In genomic region chr22:37610153-37610475, GRCh38 we compare ENCODE assay signal across 9 cellular contexts. TPM values are rescaled to one million over a fixed set of nuclear protein-coding genes. Genes with fewer than 3 reads are reported as not detected.
DNase-seq lines count a peak whose midpoint lies in the region; ATAC-seq and TF ChIP-seq lines count a peak whose summit lies in the region.
"Not testable (repeated sequence)": the region's sequence is repeated elsewhere in the genome, so short reads cannot be mapped to it uniquely, and the experiment has no call there.
"Had no signal": no experiment of that assay in that cellular context is flagged by ENCODE, and none has a peak within 500 bp of the region (broad histone marks: within the 10 kb centered on the region; RNA-seq: fewer than 3 reads in every experiment).

No MANE protein-coding gene starts in this region.

- H3K18ac ChIP-seq in IMR-90 (ENCODE audit: low read depth, low read length); neuronal stem cell (ENCODE audit: low read length): not testable (repeated sequence)

- H3K36me3 Mint-ChIP-seq in CD4-positive, CD25-positive, alpha-beta regulatory T cell: not testable (repeated sequence)
- H3K36me3 Mint-ChIP-seq in activated naive CD8-positive, alpha-beta T cell treated with anti-CD3 and anti-CD28 coated beads for 36 hours: peaks cover 13% of the 10 kb centered on the region
- peaks cover 15% of the 10 kb centered on the region for H3K36me3 Mint-ChIP-seq in endodermal cell (ENCODE audit: low read depth)

- H2BK120ac ChIP-seq in IMR-90 (ENCODE audit: low read depth, low read length); neuronal stem cell (ENCODE audit: low read depth, low read length): not testable (repeated sequence)

- H4K91ac ChIP-seq in IMR-90 (ENCODE audit: insufficient read depth, low read depth, low read length); neuronal stem cell (ENCODE audit: low read depth, low read length, poor library complexity): not testable (repeated sequence)

- WGBS in IMR-90 (ENCODE audit: extremely low coverage in 2 of 2, insufficient read length in 1 of 2), 2 experiments: no CpG with 5 or more reads among the region's 3 CpGs
- WGBS in endodermal cell (ENCODE audit: insufficient coverage in 1 of 2, insufficient read length in 1 of 2), 2 experiments: 92 to 100% methylated on average over 1 to 3 of the region's 3 CpGs
- WGBS in neuronal stem cell (ENCODE audit: extremely low coverage in 2 of 2, insufficient read length in 2 of 2, insufficient replicate concordance in 1 of 2), 2 donors: no CpG with 5 or more reads among the region's 3 CpGs
- 81 to 83% methylated on average over 3 of the region's 3 CpGs for WGBS in thyroid gland, 2 donors

- POLR2A ChIA-PET in IMR-90 (lab: Charles Lee; ENCODE audit: unreplicated experiment): interaction anchor here (0.6 kb wide), 2 partner anchors 17 to 50 kb away, joined by 3 to 4 read pairs; no protein-coding TSS in a partner anchor

- H3K23ac ChIP-seq in IMR-90 (ENCODE audit: low read depth, low read length): peak overlapping the region; percentile 94; the same call in 1 of the 2 replicates
- H3K23ac ChIP-seq in neuronal stem cell (ENCODE audit: low read depth, low read length, poor library complexity): not testable (repeated sequence)

- H3K9me1 ChIP-seq in IMR-90 (ENCODE audit: insufficient read depth, low read length): not testable (repeated sequence)

- TF ChIP-seq RAD21 in IMR-90 (IDR thresholded peaks at IDR 0.05; ENCODE audit: low read length): not testable (repeated sequence)

- H3K79me2 ChIP-seq in SU-DHL-6 (ENCODE audit: insufficient read depth, low read length): peaks cover 30% of the 10 kb centered on the region

- peaks cover 20% of the 10 kb centered on the region for H3F3A ChIP-seq in SU-DHL-6 (ENCODE audit: insufficient read depth)

- H3K36me3 ChIP-seq in CD4-positive, CD25-positive, alpha-beta regulatory T cell (ENCODE audit: control insufficient read depth, insufficient read depth, low read length); IMR-90 (ENCODE audit: control insufficient read depth, insufficient read depth, low read length); SU-DHL-6 (ENCODE audit: low read length); kidney epithelial cell (ENCODE audit: control insufficient read depth, insufficient read depth, low read length); thyroid gland: not testable (repeated sequence)
- H3K36me3 ChIP-seq in endodermal cell (ENCODE audit: control insufficient read depth, insufficient read depth, low read length): peaks cover 11% of the 10 kb centered on the region
- peaks cover 2 to 27% of the 10 kb centered on the region in 2 donors for H3K36me3 ChIP-seq in neuronal stem cell (replicated peaks in 1 of 2; ENCODE audit: control insufficient read depth in 2 of 2, insufficient read depth in 2 of 2, low read length in 2 of 2)

- peak overlapping the region; percentile 83; the same call in 1 of the 2 replicates for H3K14ac ChIP-seq in IMR-90 (replicated peaks; ENCODE audit: low read depth, low read length)
- not testable (repeated sequence) for H3K14ac ChIP-seq in neuronal stem cell (ENCODE audit: low read length)

- H2BK15ac ChIP-seq in IMR-90 (ENCODE audit: low read depth, low read length); neuronal stem cell (ENCODE audit: low read length): not testable (repeated sequence)

- not testable (repeated sequence) for H4K5ac ChIP-seq in IMR-90 (ENCODE audit: low read depth, low read length)

- peak overlapping the region; percentile 95 to 99 (median 98) for H3K27ac Mint-ChIP-seq in CD4-positive, CD25-positive, alpha-beta regulatory T cell
- H3K27ac Mint-ChIP-seq in activated naive CD8-positive, alpha-beta T cell treated with anti-CD3 and anti-CD28 coated beads for 36 hours: peak overlapping the region; percentile 90
- peak overlapping the region; percentile 81 for H3K27ac Mint-ChIP-seq in endodermal cell

- not testable (repeated sequence) for BruUV-seq in IMR-90 (replicated peaks; lab: Mats Ljungman, UMichigan)

- peak overlapping the region; percentile 68 for H3K4me3 ChIP-seq in CD4-positive, CD25-positive, alpha-beta regulatory T cell (ENCODE audit: low read depth, low read length)
- H3K4me3 ChIP-seq in IMR-90 (ENCODE audit: insufficient read depth, low read depth, low read length) (peak overlapping the region; percentile 56), SU-DHL-6 (ENCODE audit: insufficient read depth, low read length, poor library complexity, severe bottlenecking) (peak overlapping the region; percentile 88), endodermal cell (ENCODE audit: low read length) (peak overlapping the region; percentile 98), kidney epithelial cell (ENCODE audit: low read depth, low read length) (peak overlapping the region; percentile 90), neuronal stem cell (ENCODE audit: low read length in 2 of 2) (peak overlapping the region in 1 of 2 donors; percentile 86), thyroid gland (replicated peaks in 1 of 3) (peak overlapping the region in 1 of 3 donors; percentile 93)

- peak overlapping the region; percentile 44 to 86; a peak in 2 of 4 replicates for H4K8ac ChIP-seq in IMR-90 (ENCODE audit: low read depth in 2 of 2, low read length in 2 of 2)
- H4K8ac ChIP-seq in neuronal stem cell (ENCODE audit: low read depth, low read length): not testable (repeated sequence)

- in situ Hi-C loops in IMR-90 (cut with MboI; ENCODE audit: low sequenced_read_pairs): not testable (repeated sequence)

- H3K4me2 ChIP-seq in IMR-90 (ENCODE audit: low read depth, low read length): peak overlapping the region; percentile 96
- peak overlapping the region; percentile 88 for H3K4me2 ChIP-seq in SU-DHL-6 (ENCODE audit: low read depth, low read length, poor library complexity, severe bottlenecking)
- H3K4me2 ChIP-seq in neuronal stem cell (ENCODE audit: insufficient read depth, low read length, poor library complexity, severe bottlenecking): not testable (repeated sequence)

- CTCF ChIA-PET in IMR-90 (lab: Yijun Ruan, JAX): not testable (repeated sequence)

- not testable (repeated sequence) for H4K20me1 ChIP-seq in IMR-90 (ENCODE audit: insufficient read depth, low read length); SU-DHL-6 (ENCODE audit: low read depth, low read length)

- not testable (repeated sequence) for TF ChIP-seq POLR2A in IMR-90 (IDR thresholded peaks at IDR 0.05; ENCODE audit: low read depth, low read length); thyroid gland (IDR thresholded peaks at IDR 0.05)

- H3K4me3 Mint-ChIP-seq in CD4-positive, CD25-positive, alpha-beta regulatory T cell: peak overlapping the region; percentile 85 to 98 (median 92)
- peak overlapping the region; percentile 93 for H3K4me3 Mint-ChIP-seq in activated naive CD8-positive, alpha-beta T cell treated with anti-CD3 and anti-CD28 coated beads for 36 hours
- H3K4me3 Mint-ChIP-seq in endodermal cell: peak overlapping the region; percentile 79

- H3K27me3 ChIP-seq in CD4-positive, CD25-positive, alpha-beta regulatory T cell (ENCODE audit: control insufficient read depth, insufficient read depth, low read length); IMR-90 (ENCODE audit: control insufficient read depth, insufficient read depth, low read length); SU-DHL-6 (ENCODE audit: low read length); endodermal cell (ENCODE audit: control insufficient read depth, insufficient read depth, low read length, poor library complexity, severe bottlenecking); kidney epithelial cell (ENCODE audit: control insufficient read depth, insufficient read depth, low read length); neuronal stem cell (ENCODE audit: control insufficient read depth in 3 of 3, insufficient read depth in 3 of 3, low read depth in 1 of 3, low read length in 3 of 3); thyroid gland: not testable (repeated sequence)

- peaks cover 22 to 56% of the 10 kb centered on the region in 2 experiments for H3K79me1 ChIP-seq in IMR-90 (ENCODE audit: low read depth in 1 of 2, low read length in 2 of 2)
- not testable (repeated sequence) for H3K79me1 ChIP-seq in neuronal stem cell (ENCODE audit: low read depth, low read length)

- H2BK5ac ChIP-seq in IMR-90 (ENCODE audit: low read depth, low read length, poor library complexity, severe bottlenecking): peak overlapping the region; percentile 77
- not testable (repeated sequence) for H2BK5ac ChIP-seq in neuronal stem cell (ENCODE audit: low read length)

- H2AK5ac ChIP-seq in IMR-90 (ENCODE audit: low read depth, low read length): peak overlapping the region; percentile 48
- not testable (repeated sequence) for H2AK5ac ChIP-seq in neuronal stem cell (ENCODE audit: low read depth, low read length)

- H3K56ac ChIP-seq in IMR-90 (ENCODE audit: extremely low read depth, insufficient read depth, low read length): peak overlapping the region; percentile 54

- H2BK12ac ChIP-seq in neuronal stem cell (ENCODE audit: low read length): not testable (repeated sequence)

- not testable (repeated sequence) for TF ChIP-seq CTCF in IMR-90 (conservative IDR thresholded peaks at IDR 0.05; ENCODE audit: low read depth, low read length); SU-DHL-6 (IDR thresholded peaks at IDR 0.05; ENCODE audit: insufficient read depth, low read length, poor library complexity, severe bottlenecking); endodermal cell (conservative IDR thresholded peaks at IDR 0.05); kidney epithelial cell (IDR thresholded peaks at IDR 0.05; ENCODE audit: insufficient read depth, low read length, poor library complexity, severe bottlenecking); thyroid gland (IDR thresholded peaks at IDR 0.05)

- H2BK20ac ChIP-seq in IMR-90 (ENCODE audit: low read depth, low read length): not testable (repeated sequence)

- peaks cover 5 to 54% (median 34%) of the 10 kb centered on the region in 4 donors for H3K4me1 Mint-ChIP-seq in CD4-positive, CD25-positive, alpha-beta regulatory T cell
- H3K4me1 Mint-ChIP-seq in activated naive CD8-positive, alpha-beta T cell treated with anti-CD3 and anti-CD28 coated beads for 36 hours: peaks cover 30% of the 10 kb centered on the region
- peaks cover 11% of the 10 kb centered on the region for H3K4me1 Mint-ChIP-seq in endodermal cell

- H2AFZ ChIP-seq in IMR-90 (replicated peaks; ENCODE audit: low read length, poor library complexity); SU-DHL-6 (ENCODE audit: low read depth, low read length, severe bottlenecking): not testable (repeated sequence)
- H2AFZ ChIP-seq in neuronal stem cell (ENCODE audit: low read length): peak overlapping the region; percentile 88

- H3K9ac ChIP-seq in IMR-90 (ENCODE audit: low read depth, low read length): peak overlapping the region; percentile 80
- H3K9ac ChIP-seq in SU-DHL-6 (ENCODE audit: low read length): peak overlapping the region; percentile 86
- peak overlapping the region; percentile 85 for H3K9ac ChIP-seq in endodermal cell (ENCODE audit: extremely low read depth, low read length, poor library complexity, severe bottlenecking)
- H3K9ac ChIP-seq in neuronal stem cell (ENCODE audit: low read depth, low read length, poor library complexity): not testable (repeated sequence)

- not testable (repeated sequence) for DNase-seq in CD4-positive, CD25-positive, alpha-beta regulatory T cell; IMR-90; activated naive CD8-positive, alpha-beta T cell treated with anti-CD3 and anti-CD28 coated beads for 36 hours; endodermal cell; kidney epithelial cell (ENCODE audit: low read depth); neuronal stem cell (ENCODE audit: low spot score); thyroid gland

- H2AK9ac ChIP-seq in IMR-90 (replicated peaks; ENCODE audit: low read depth, low read length, poor library complexity): peak overlapping the region; percentile 26

- peaks cover 42% of the 10 kb centered on the region for H3K4me1 ChIP-seq in CD4-positive, CD25-positive, alpha-beta regulatory T cell (ENCODE audit: control insufficient read depth, insufficient read depth, low read length, poor library complexity, severe bottlenecking)
- peaks cover 16% of the 10 kb centered on the region for H3K4me1 ChIP-seq in IMR-90 (ENCODE audit: control insufficient read depth, insufficient read depth, low read length)
- not testable (repeated sequence) for H3K4me1 ChIP-seq in endodermal cell (ENCODE audit: control insufficient read depth, insufficient read depth, low read length)
- peaks cover 11 to 14% of the 10 kb centered on the region in 2 donors for H3K4me1 ChIP-seq in neuronal stem cell (ENCODE audit: control insufficient read depth in 2 of 2, insufficient read depth in 1 of 2, low read depth in 1 of 2, low read length in 2 of 2)
- H3K4me1 ChIP-seq in thyroid gland: peaks cover 31 to 36% of the 10 kb centered on the region in 2 donors

- not testable (repeated sequence) for H3K9me2 ChIP-seq in SU-DHL-6 (replicated peaks; ENCODE audit: insufficient read depth, low read length)

- intact Hi-C loops in IMR-90 (cut with micrococcal nuclease); thyroid gland (cut with DNase I): not testable (repeated sequence)

- peak overlapping the region; percentile 97 for H3K27ac ChIP-seq in CD4-positive, CD25-positive, alpha-beta regulatory T cell (ENCODE audit: insufficient read depth, low read length, poor library complexity, severe bottlenecking)
- H3K27ac ChIP-seq in IMR-90 (ENCODE audit: insufficient read depth, low read length): peak overlapping the region; percentile 86
- H3K27ac ChIP-seq in SU-DHL-6 (ENCODE audit: low read depth, low read length): peak overlapping the region; percentile 95
- H3K27ac ChIP-seq in endodermal cell (ENCODE audit: low read depth, low read length); neuronal stem cell (replicated peaks; ENCODE audit: low read length): not testable (repeated sequence)
- H3K27ac ChIP-seq in thyroid gland: peak overlapping the region in 2 of 3 donors; percentile 93 to 96

- not testable (repeated sequence) for ATAC-seq in CD4-positive, CD25-positive, alpha-beta regulatory T cell (ENCODE audit: low read depth in 2 of 2); IMR-90 (ENCODE audit: low read depth)

- dilution Hi-C loops in IMR-90 (cut with HindIII; ENCODE audit: low sequenced_read_pairs, unreplicated experiment): not testable (repeated sequence)

- H3K9me3 Mint-ChIP-seq in CD4-positive, CD25-positive, alpha-beta regulatory T cell; activated naive CD8-positive, alpha-beta T cell treated with anti-CD3 and anti-CD28 coated beads for 36 hours; endodermal cell: not testable (repeated sequence)

- H3K4ac ChIP-seq in IMR-90 (ENCODE audit: low read depth, low read length): peak overlapping the region; percentile 61
- H3K4ac ChIP-seq in neuronal stem cell (ENCODE audit: low read length): not testable (repeated sequence)

- not testable (repeated sequence) for H3K27me3 Mint-ChIP-seq in CD4-positive, CD25-positive, alpha-beta regulatory T cell; activated naive CD8-positive, alpha-beta T cell treated with anti-CD3 and anti-CD28 coated beads for 36 hours; endodermal cell (ENCODE audit: insufficient read depth)

- H3K9me3 ChIP-seq in CD4-positive, CD25-positive, alpha-beta regulatory T cell (ENCODE audit: control insufficient read depth in 2 of 2, low read length in 2 of 2); IMR-90 (ENCODE audit: control insufficient read depth, insufficient read depth, low read length); SU-DHL-6 (ENCODE audit: insufficient read depth, low read length); endodermal cell (ENCODE audit: control insufficient read depth, low read length); neuronal stem cell (replicated peaks in 1 of 2; ENCODE audit: control insufficient read depth in 2 of 2, insufficient read depth in 1 of 2, low read depth in 1 of 2, low read length in 2 of 2); thyroid gland: not testable (repeated sequence)

RNA-seq across cellular contexts. Expression of gene GGA1, which starts 1.5 kb away (rescaled TPM):
- total RNA-seq in CD4-positive, CD25-positive, alpha-beta regulatory T cell: 69.7 TPM
- polyA plus RNA-seq in CD4-positive, CD25-positive, alpha-beta regulatory T cell: 10 to 100 TPM; 14.0 to 19.8 (median 16.8) TPM
- total RNA-seq in IMR-90 (2012; rRNA removed) (17.2 and 19.7 TPM in 2 replicates), endodermal cell (10 to 100 TPM; 87.5 TPM), kidney epithelial cell (65.9 and 75.2 TPM in 2 replicates), thyroid gland (10 to 100 TPM; 46.2 to 90.5 (median 60.4) TPM)
- polyA plus RNA-seq in IMR-90 (2012; rRNA removed): 48.5 and 50.4 TPM in 2 replicates
- polyA plus RNA-seq in IMR-90 (2012; cell fraction: cytosol; rRNA removed): 17.9 and 26.5 TPM in 2 replicates
- polyA plus RNA-seq in IMR-90 (2012; cell fraction: nucleus; rRNA removed; ENCODE audit: low replicate concordance): 243 and 309 TPM in 2 replicates
- total RNA-seq in activated naive CD8-positive, alpha-beta T cell treated with anti-CD3 and anti-CD28 coated beads for 36 hours: 10 to 100 TPM; 56.3 to 61.9 TPM
- polyA plus RNA-seq in endodermal cell (2013, experiment 1 of 2): 60.0 TPM
- 56.4 TPM for polyA plus RNA-seq in endodermal cell (2013, experiment 2 of 2)
- polyA plus RNA-seq in neuronal stem cell (2013, experiment 1 of 2): 32.1 TPM
- 31.4 TPM for polyA plus RNA-seq in neuronal stem cell (2013, experiment 2 of 2)

RNA-seq across cellular contexts. Expression of gene SH3BP1, which starts 29.4 kb away (rescaled TPM):
- 126 TPM for total RNA-seq in CD4-positive, CD25-positive, alpha-beta regulatory T cell
- polyA plus RNA-seq in CD4-positive, CD25-positive, alpha-beta regulatory T cell: 10 to 100 TPM; 10.1 to 17.8 (median 16.2) TPM
- total RNA-seq in IMR-90 (2012; rRNA removed): 8.8 and 10.8 TPM in 2 replicates
- polyA plus RNA-seq in IMR-90 (2012; rRNA removed): 30.0 and 33.3 TPM in 2 replicates
- polyA plus RNA-seq in IMR-90 (2012; cell fraction: cytosol; rRNA removed): 11.6 and 27.3 TPM in 2 replicates
- 67.7 and 113 TPM in 2 replicates for polyA plus RNA-seq in IMR-90 (2012; cell fraction: nucleus; rRNA removed; ENCODE audit: low replicate concordance)
- 100 to 1,000 TPM in 1 of 2 experiments, 10 to 100 TPM in 1; 90.8 to 103 TPM for total RNA-seq in activated naive CD8-positive, alpha-beta T cell treated with anti-CD3 and anti-CD28 coated beads for 36 hours
- 10 to 100 TPM; 37.7 to 38.6 TPM for total RNA-seq in endodermal cell
- 15.7 TPM for polyA plus RNA-seq in endodermal cell (2013, experiment 1 of 2)
- 14.3 TPM for polyA plus RNA-seq in endodermal cell (2013, experiment 2 of 2)
- total RNA-seq in kidney epithelial cell: 5.0 and 10.4 TPM in 2 replicates
- polyA plus RNA-seq in neuronal stem cell (2013, experiment 1 of 2): 14.6 TPM
- 14.3 TPM for polyA plus RNA-seq in neuronal stem cell (2013, experiment 2 of 2)
- 10 to 100 TPM in 1 of 4 donors, 1 to 10 TPM in 2, under 1 TPM in 1; 0.81 to 10.1 (median 3.3) TPM for total RNA-seq in thyroid gland

RNA-seq across cellular contexts. Expression of gene LGALS2, which starts 30.2 kb away (rescaled TPM):
- total RNA-seq in CD4-positive, CD25-positive, alpha-beta regulatory T cell: not detected
- under 1 TPM in 2 of 4 donors, not detected in 2; 0.41 to 0.49 TPM for polyA plus RNA-seq in CD4-positive, CD25-positive, alpha-beta regulatory T cell
- total RNA-seq in IMR-90 (2012; rRNA removed) (not detected in 2 replicates), endodermal cell (under 1 TPM in 1 of 2 donors, not detected in 1; 0.86 TPM), kidney epithelial cell (not detected in 2 replicates), thyroid gland (not detected)
- not detected in 2 replicates for polyA plus RNA-seq in IMR-90 (2012; rRNA removed)
- not detected in 2 replicates for polyA plus RNA-seq in IMR-90 (2012; cell fraction: cytosol; rRNA removed)
- polyA plus RNA-seq in IMR-90 (2012; cell fraction: nucleus; rRNA removed; ENCODE audit: low replicate concordance): not detected in 2 replicates
- total RNA-seq in activated naive CD8-positive, alpha-beta T cell treated with anti-CD3 and anti-CD28 coated beads for 36 hours: not detected
- not detected for polyA plus RNA-seq in endodermal cell (2013, experiment 1 of 2)
- not detected for polyA plus RNA-seq in endodermal cell (2013, experiment 2 of 2)
- not detected for polyA plus RNA-seq in neuronal stem cell (2013, experiment 1 of 2)
- polyA plus RNA-seq in neuronal stem cell (2013, experiment 2 of 2): not detected
- total RNA-seq: dermis blood vessel endothelial cell had no signal

RNA-seq across cellular contexts. Expression of gene PDXP, which starts 48.4 kb away (rescaled TPM):
- 2.0 TPM for total RNA-seq in CD4-positive, CD25-positive, alpha-beta regulatory T cell
- polyA plus RNA-seq in CD4-positive, CD25-positive, alpha-beta regulatory T cell: 1 to 10 TPM; 1.1 to 5.8 (median 3.4) TPM
- total RNA-seq in IMR-90 (2012; rRNA removed) (5.4 and 5.6 TPM in 2 replicates), endodermal cell (10 to 100 TPM; 23.5 to 29.3 TPM), kidney epithelial cell (13.3 and 14.3 TPM in 2 replicates), thyroid gland (10 to 100 TPM in 3 of 4 donors, 1 to 10 TPM in 1; 4.2 to 15.8 (median 12.3) TPM)
- polyA plus RNA-seq in IMR-90 (2012; rRNA removed): 24.1 and 26.5 TPM in 2 replicates
- polyA plus RNA-seq in IMR-90 (2012; cell fraction: cytosol; rRNA removed): 17.9 and 18.9 TPM in 2 replicates
- 4.8 and 10.9 TPM in 2 replicates for polyA plus RNA-seq in IMR-90 (2012; cell fraction: nucleus; rRNA removed; ENCODE audit: low replicate concordance)
- 10 to 100 TPM; 41.4 to 42.5 TPM for total RNA-seq in activated naive CD8-positive, alpha-beta T cell treated with anti-CD3 and anti-CD28 coated beads for 36 hours
- 40.4 TPM for polyA plus RNA-seq in endodermal cell (2013, experiment 1 of 2)
- 40.7 TPM for polyA plus RNA-seq in endodermal cell (2013, experiment 2 of 2)
- polyA plus RNA-seq in neuronal stem cell (2013, experiment 1 of 2): 46.4 TPM
- polyA plus RNA-seq in neuronal stem cell (2013, experiment 2 of 2): 44.0 TPM

RNA-seq across cellular contexts. Expression of gene CDC42EP1, which starts 49.8 kb away (rescaled TPM):
- total RNA-seq in CD4-positive, CD25-positive, alpha-beta regulatory T cell: not detected
- not detected for polyA plus RNA-seq in CD4-positive, CD25-positive, alpha-beta regulatory T cell
- total RNA-seq in IMR-90 (2012; rRNA removed): 4.7 and 6.1 TPM in 2 replicates
- 47.3 and 59.2 TPM in 2 replicates for polyA plus RNA-seq in IMR-90 (2012; rRNA removed)
- polyA plus RNA-seq in IMR-90 (2012; cell fraction: cytosol; rRNA removed): 34.5 and 61.4 TPM in 2 replicates
- 18.1 and 44.7 TPM in 2 replicates for polyA plus RNA-seq in IMR-90 (2012; cell fraction: nucleus; rRNA removed; ENCODE audit: low replicate concordance)
- total RNA-seq in activated naive CD8-positive, alpha-beta T cell treated with anti-CD3 and anti-CD28 coated beads for 36 hours: under 1 TPM; 0.25 to 0.32 TPM
- total RNA-seq in endodermal cell: 10 to 100 TPM; 45.0 to 45.1 TPM
- polyA plus RNA-seq in endodermal cell (2013, experiment 1 of 2): 22.1 TPM
- polyA plus RNA-seq in endodermal cell (2013, experiment 2 of 2): 22.6 TPM
- 98.1 and 150 TPM in 2 replicates for total RNA-seq in kidney epithelial cell
- polyA plus RNA-seq in neuronal stem cell (2013, experiment 1 of 2): 16.9 TPM
- polyA plus RNA-seq in neuronal stem cell (2013, experiment 2 of 2): 16.2 TPM
- 10 to 100 TPM; 15.7 to 23.3 (median 18.3) TPM for total RNA-seq in thyroid gland
